Comparison of ENCODE assay signal across 9 cellular contexts in the genomic region with DNA sequence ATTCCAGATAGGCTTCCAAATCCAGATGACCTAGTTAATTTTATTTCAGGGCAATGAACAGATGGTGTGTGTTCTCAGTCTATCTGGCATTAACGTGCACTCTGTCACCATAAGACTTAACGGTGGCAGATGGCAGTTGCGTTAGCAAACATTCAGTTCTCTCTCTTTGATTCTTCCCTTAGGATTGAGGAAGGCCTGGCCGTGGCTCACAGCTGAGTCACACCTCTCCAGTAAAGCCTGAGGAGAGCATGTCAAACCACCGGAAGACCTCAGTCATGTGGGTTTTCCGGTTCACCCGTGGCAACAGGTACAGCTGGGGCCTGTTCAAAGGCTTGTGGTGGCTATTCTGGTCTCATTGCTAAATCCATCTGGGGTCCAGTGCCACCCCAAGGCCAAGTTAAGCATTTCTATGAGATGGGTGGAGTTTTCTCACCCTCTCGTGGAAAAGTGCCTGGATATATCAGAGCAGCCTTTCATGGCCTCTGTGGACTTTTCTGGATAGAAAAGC.
DNase-seq lines count a peak whose midpoint lies in the region; ATAC-seq and FAIRE-seq lines count a peak whose summit lies in the region.
"Had no signal": no experiment of that assay in that cellular context is flagged by ENCODE, and none has a peak within 500 bp of the region (broad histone marks: within the 10 kb centered on the region; RNA-seq: fewer than 3 reads in every experiment).

No MANE protein-coding gene starts in this region.

- ATAC-seq in GM19467 (IDR thresholded peaks at IDR 0.05; ENCODE audit: unreplicated experiment) = peak; percentile 100
- ATAC-seq in HG03460 (IDR thresholded peaks at IDR 0.05; ENCODE audit: unreplicated experiment) = peak; percentile 99
- peak; percentile 94 for ATAC-seq in activated naive CD8-positive, alpha-beta T cell treated with anti-CD3 and anti-CD28 coated beads, Interleukin-2, amount 10 ng/mL, durations not matched to agents 7 days and 5 days (ENCODE audit: low read depth)
- ATAC-seq in left ventricle myocardium superior = peak; percentile 92

- H3K4me3 Mint-ChIP-seq in activated naive CD8-positive, alpha-beta T cell treated with anti-CD3 and anti-CD28 coated beads, Interleukin-2, amount 10 ng/mL, durations not matched to agents 7 days and 5 days = peak overlapping the region; percentile 18
- H3K4me3 Mint-ChIP-seq: activated naive CD8-positive, alpha-beta T cell had no signal

- no peaks in the 10 kb centered on the region for H3K9me3 Mint-ChIP-seq in activated naive CD8-positive, alpha-beta T cell treated with anti-CD3 and anti-CD28 coated beads, Interleukin-2, amount 10 ng/mL, durations not matched to agents 7 days and 5 days

- FAIRE-seq in RCC 7860 (lab: Jason Lieb, UNC) = peak; percentile 88

- no peaks in the 10 kb centered on the region for H3K36me3 Mint-ChIP-seq in activated naive CD8-positive, alpha-beta T cell treated with anti-CD3 and anti-CD28 coated beads, Interleukin-2, amount 10 ng/mL, durations not matched to agents 7 days and 5 days
- H3K36me3 Mint-ChIP-seq: activated naive CD8-positive, alpha-beta T cell had no signal

- POLR2A ChIA-PET in activated naive CD8-positive, alpha-beta T cell treated with anti-CD3 and anti-CD28 coated beads, Interleukin-2, amount 10 ng/mL, durations not matched to agents 7 days and 5 days (lab: Charles Lee) = no interaction called here

- intact Hi-C loops in left ventricle myocardium superior (cut with micrococcal nuclease) = no loop called here

- H3K27ac Mint-ChIP-seq in activated naive CD8-positive, alpha-beta T cell treated with anti-CD3 and anti-CD28 coated beads, Interleukin-2, amount 10 ng/mL, durations not matched to agents 7 days and 5 days = no peak overlapping the region
- H3K27ac Mint-ChIP-seq: activated naive CD8-positive, alpha-beta T cell had no signal

- H3K4me1 Mint-ChIP-seq in activated naive CD8-positive, alpha-beta T cell treated with anti-CD3 and anti-CD28 coated beads, Interleukin-2, amount 10 ng/mL, durations not matched to agents 7 days and 5 days = peaks cover 8% of the 10 kb centered on the region

- DNase-seq in EH (ENCODE audit: low read depth) (peak; percentile 79), RCC 7860 (ENCODE audit: low spot score) (peak; percentile 94), left ventricle myocardium superior (peak; percentile 68), DMS79 treated with DMSO at 0.1 percent for 48 hours (lab: John Stamatoyannopoulos, UW) (no peak)
- DNase-seq in activated naive CD8-positive, alpha-beta T cell treated with anti-CD3 and anti-CD28 coated beads, Interleukin-2, amount 10 ng/mL, durations not matched to agents 7 days and 5 days = peak; percentile 57
- DNase-seq in stimulated activated CD4-positive, alpha-beta T cell treated with anti-CD3 and anti-CD28 coated beads, Interleukin-15, amount 100 ng/mL, for 24 hours = peak; percentile 54

- H3K27me3 Mint-ChIP-seq in activated naive CD8-positive, alpha-beta T cell treated with anti-CD3 and anti-CD28 coated beads, Interleukin-2, amount 10 ng/mL, durations not matched to agents 7 days and 5 days = peaks cover 24% of the 10 kb centered on the region
- H3K27me3 Mint-ChIP-seq: activated naive CD8-positive, alpha-beta T cell had no signal
